1 cellular context compared by ENCODE assay signal in genomic region chr17:76501018-76501826, GRCh38.
TF ChIP-seq lines count a peak whose summit lies in the region.

Gene RHBDF2 (minus strand): TSS chr17:76501423. CDS start chr17:76481524, 19,899 bp downstream.

TF ChIP-seq in HepG2, 621 proteins besides CTCF, POLR2A, EP300 and RAD21 (continued from another document and continues in another):
- TF ChIP-seq ZBTB43 (CRISPR knock-in tag; conservative IDR thresholded peaks at IDR 0.05) (no peak; the same call in 1 of the 2 replicates), ZNF260 (CRISPR knock-in tag; IDR thresholded peaks at IDR 0.05; ENCODE audit: borderline replicate concordance, low read depth) (no peak), SSRP1 (CRISPR knock-in tag; IDR thresholded peaks at IDR 0.05) (0 out of 2 replicates have a peak, but pooled peaks have one; percentile 39), ZNF264 (CRISPR knock-in tag; IDR thresholded peaks at IDR 0.05) (no peak; the same call in 1 of the 2 replicates), RBFOX2 (IDR thresholded peaks at IDR 0.05; ENCODE audit: low read depth, low read length) (peak; percentile 98), ZNF10 (CRISPR knock-in tag; IDR thresholded peaks at IDR 0.05; ENCODE audit: borderline replicate concordance, low read depth) (no peak), ZNF629 (CRISPR knock-in tag; conservative IDR thresholded peaks at IDR 0.05) (no peak), ZNF235 (CRISPR knock-in tag; IDR thresholded peaks at IDR 0.05; ENCODE audit: borderline replicate concordance) (peak; percentile 75; the same call in 1 of the 2 replicates), ZXDC (CRISPR knock-in tag; IDR thresholded peaks at IDR 0.05) (no peak; the same call in 1 of the 2 replicates), ZNF83 (CRISPR knock-in tag; IDR thresholded peaks at IDR 0.05; ENCODE audit: borderline replicate concordance) (peak; percentile 73; the same call in 1 of the 2 replicates), ZNF430 (CRISPR knock-in tag; IDR thresholded peaks at IDR 0.05) (peak; percentile 76; the same call in 1 of the 2 replicates), ELF1 (CRISPR knock-in tag; IDR thresholded peaks at IDR 0.05) (peak; percentile 45; the same call in 1 of the 2 replicates), PITX1 (CRISPR knock-in tag; IDR thresholded peaks at IDR 0.05) (peak; percentile 26), KLF6 (CRISPR knock-in tag; IDR thresholded peaks at IDR 0.05) (peak; percentile 65; the same call in 1 of the 2 replicates), DNMT1 (CRISPR knock-in tag; IDR thresholded peaks at IDR 0.05) (0 out of 2 replicates have a peak, but pooled peaks have one; percentile 61), TSC22D2 (CRISPR knock-in tag; IDR thresholded peaks at IDR 0.05; ENCODE audit: borderline replicate concordance) (no peak; the same call in 1 of the 2 replicates), ZC3H13 (CRISPR knock-in tag; IDR thresholded peaks at IDR 0.05) (0 out of 2 replicates have a peak, but pooled peaks have one; percentile 50), CREB3 (CRISPR knock-in tag; IDR thresholded peaks at IDR 0.05) (peak; percentile 71; the same call in 1 of the 2 replicates), MEIS2 (CRISPR knock-in tag; IDR thresholded peaks at IDR 0.05) (no peak), ZNF772 (CRISPR knock-in tag; IDR thresholded peaks at IDR 0.05) (peak; percentile 54; the same call in 1 of the 2 replicates), IKZF4 (CRISPR knock-in tag; IDR thresholded peaks at IDR 0.05; ENCODE audit: borderline replicate concordance, low read depth, not compliant biosample characterization) (peak; percentile 92), ZNF33B (CRISPR knock-in tag; IDR thresholded peaks at IDR 0.05) (no peak), ZNF143 (CRISPR knock-in tag; IDR thresholded peaks at IDR 0.05) (no peak), ZNF614 (CRISPR knock-in tag; IDR thresholded peaks at IDR 0.05; ENCODE audit: borderline replicate concordance) (peak; percentile 50; the same call in 1 of the 2 replicates), CBFB (CRISPR knock-in tag; IDR thresholded peaks at IDR 0.05) (no peak), ZNF383 (CRISPR knock-in tag; IDR thresholded peaks at IDR 0.05; ENCODE audit: borderline replicate concordance) (no peak), KAT8 (CRISPR knock-in tag; IDR thresholded peaks at IDR 0.05) (peak; percentile 54; the same call in 1 of the 2 replicates), ZSCAN25 (CRISPR knock-in tag; IDR thresholded peaks at IDR 0.05) (peak; percentile 85), MYPOP (CRISPR knock-in tag; IDR thresholded peaks at IDR 0.05) (peak; percentile 71; the same call in 1 of the 2 replicates), TEAD2 (CRISPR knock-in tag; IDR thresholded peaks at IDR 0.05) (no peak; the same call in 1 of the 2 replicates), SP1 (IDR thresholded peaks at IDR 0.05) (no peak), SP1 (CRISPR knock-in tag; IDR thresholded peaks at IDR 0.05) (peak; percentile 61), PCBP1 (IDR thresholded peaks at IDR 0.05; ENCODE audit: borderline replicate concordance, low read depth, low read length) (no peak), XRCC5 (optimal IDR thresholded peaks at IDR 0.05; ENCODE audit: low read length) (peak; percentile 52), RFX3 (CRISPR knock-in tag; IDR thresholded peaks at IDR 0.05) (no peak), ZNF670 (CRISPR knock-in tag; IDR thresholded peaks at IDR 0.05; ENCODE audit: borderline replicate concordance) (peak; percentile 84; the same call in 1 of the 2 replicates)
- TF ChIP-seq, protein P1, sequence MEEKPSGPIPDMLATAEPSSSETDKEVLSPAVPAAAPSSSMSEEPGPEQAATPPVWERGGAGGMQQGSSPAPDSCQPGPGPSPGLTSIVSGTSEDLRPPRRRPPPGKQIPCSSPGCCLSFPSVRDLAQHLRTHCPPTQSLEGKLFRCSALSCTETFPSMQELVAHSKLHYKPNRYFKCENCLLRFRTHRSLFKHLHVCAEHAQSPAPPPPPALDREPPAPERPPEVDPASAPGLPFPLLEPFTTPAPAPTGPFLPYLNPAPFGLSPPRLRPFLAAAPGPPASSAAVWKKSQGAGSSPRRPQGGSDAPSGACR (CRISPR knock-in tag; IDR thresholded peaks at IDR 0.05), result no peak
- TF ChIP-seq, protein P2, sequence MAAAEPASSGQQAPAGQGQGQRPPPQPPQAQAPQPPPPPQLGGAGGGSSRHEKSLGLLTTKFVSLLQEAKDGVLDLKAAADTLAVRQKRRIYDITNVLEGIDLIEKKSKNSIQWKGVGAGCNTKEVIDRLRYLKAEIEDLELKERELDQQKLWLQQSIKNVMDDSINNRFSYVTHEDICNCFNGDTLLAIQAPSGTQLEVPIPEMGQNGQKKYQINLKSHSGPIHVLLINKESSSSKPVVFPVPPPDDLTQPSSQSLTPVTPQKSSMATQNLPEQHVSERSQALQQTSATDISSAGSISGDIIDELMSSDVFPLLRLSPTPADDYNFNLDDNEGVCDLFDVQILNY (CRISPR knock-in tag; conservative IDR thresholded peaks at IDR 0.05), result no peak; the same call in 1 of the 2 replicates
- TF ChIP-seq, protein P3, sequence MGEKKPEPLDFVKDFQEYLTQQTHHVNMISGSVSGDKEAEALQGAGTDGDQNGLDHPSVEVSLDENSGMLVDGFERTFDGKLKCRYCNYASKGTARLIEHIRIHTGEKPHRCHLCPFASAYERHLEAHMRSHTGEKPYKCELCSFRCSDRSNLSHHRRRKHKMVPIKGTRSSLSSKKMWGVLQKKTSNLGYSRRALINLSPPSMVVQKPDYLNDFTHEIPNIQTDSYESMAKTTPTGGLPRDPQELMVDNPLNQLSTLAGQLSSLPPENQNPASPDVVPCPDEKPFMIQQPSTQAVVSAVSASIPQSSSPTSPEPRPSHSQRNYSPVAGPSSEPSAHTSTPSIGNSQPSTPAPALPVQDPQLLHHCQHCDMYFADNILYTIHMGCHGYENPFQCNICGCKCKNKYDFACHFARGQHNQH (CRISPR knock-in tag; IDR thresholded peaks at IDR 0.05), result 0 out of 2 replicates have a peak, but pooled peaks have one; percentile 38
- TF ChIP-seq, protein P4, sequence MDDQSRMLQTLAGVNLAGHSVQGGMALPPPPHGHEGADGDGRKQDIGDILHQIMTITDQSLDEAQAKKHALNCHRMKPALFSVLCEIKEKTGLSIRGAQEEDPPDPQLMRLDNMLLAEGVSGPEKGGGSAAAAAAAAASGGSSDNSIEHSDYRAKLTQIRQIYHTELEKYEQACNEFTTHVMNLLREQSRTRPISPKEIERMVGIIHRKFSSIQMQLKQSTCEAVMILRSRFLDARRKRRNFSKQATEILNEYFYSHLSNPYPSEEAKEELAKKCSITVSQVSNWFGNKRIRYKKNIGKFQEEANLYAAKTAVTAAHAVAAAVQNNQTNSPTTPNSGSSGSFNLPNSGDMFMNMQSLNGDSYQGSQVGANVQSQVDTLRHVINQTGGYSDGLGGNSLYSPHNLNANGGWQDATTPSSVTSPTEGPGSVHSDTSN (CRISPR knock-in tag; IDR thresholded peaks at IDR 0.05; ENCODE audit: borderline replicate concordance), result no peak
- TF ChIP-seq, protein P5, sequence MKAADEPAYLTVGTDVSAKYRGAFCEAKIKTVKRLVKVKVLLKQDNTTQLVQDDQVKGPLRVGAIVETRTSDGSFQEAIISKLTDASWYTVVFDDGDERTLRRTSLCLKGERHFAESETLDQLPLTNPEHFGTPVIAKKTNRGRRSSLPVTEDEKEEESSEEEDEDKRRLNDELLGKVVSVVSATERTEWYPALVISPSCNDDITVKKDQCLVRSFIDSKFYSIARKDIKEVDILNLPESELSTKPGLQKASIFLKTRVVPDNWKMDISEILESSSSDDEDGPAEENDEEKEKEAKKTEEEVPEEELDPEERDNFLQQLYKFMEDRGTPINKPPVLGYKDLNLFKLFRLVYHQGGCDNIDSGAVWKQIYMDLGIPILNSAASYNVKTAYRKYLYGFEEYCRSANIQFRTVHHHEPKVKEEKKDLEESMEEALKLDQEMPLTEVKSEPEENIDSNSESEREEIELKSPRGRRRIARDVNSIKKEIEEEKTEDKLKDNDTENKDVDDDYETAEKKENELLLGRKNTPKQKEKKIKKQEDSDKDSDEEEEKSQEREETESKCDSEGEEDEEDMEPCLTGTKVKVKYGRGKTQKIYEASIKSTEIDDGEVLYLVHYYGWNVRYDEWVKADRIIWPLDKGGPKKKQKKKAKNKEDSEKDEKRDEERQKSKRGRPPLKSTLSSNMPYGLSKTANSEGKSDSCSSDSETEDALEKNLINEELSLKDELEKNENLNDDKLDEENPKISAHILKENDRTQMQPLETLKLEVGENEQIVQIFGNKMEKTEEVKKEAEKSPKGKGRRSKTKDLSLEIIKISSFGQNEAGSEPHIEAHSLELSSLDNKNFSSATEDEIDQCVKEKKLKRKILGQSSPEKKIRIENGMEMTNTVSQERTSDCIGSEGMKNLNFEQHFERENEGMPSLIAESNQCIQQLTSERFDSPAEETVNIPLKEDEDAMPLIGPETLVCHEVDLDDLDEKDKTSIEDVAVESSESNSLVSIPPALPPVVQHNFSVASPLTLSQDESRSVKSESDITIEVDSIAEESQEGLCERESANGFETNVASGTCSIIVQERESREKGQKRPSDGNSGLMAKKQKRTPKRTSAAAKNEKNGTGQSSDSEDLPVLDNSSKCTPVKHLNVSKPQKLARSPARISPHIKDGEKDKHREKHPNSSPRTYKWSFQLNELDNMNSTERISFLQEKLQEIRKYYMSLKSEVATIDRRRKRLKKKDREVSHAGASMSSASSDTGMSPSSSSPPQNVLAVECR (CRISPR knock-in tag; IDR thresholded peaks at IDR 0.05; ENCODE audit: borderline replicate concordance), result peak; percentile 85; the same call in 1 of the 2 replicates
- TF ChIP-seq, protein P6, sequence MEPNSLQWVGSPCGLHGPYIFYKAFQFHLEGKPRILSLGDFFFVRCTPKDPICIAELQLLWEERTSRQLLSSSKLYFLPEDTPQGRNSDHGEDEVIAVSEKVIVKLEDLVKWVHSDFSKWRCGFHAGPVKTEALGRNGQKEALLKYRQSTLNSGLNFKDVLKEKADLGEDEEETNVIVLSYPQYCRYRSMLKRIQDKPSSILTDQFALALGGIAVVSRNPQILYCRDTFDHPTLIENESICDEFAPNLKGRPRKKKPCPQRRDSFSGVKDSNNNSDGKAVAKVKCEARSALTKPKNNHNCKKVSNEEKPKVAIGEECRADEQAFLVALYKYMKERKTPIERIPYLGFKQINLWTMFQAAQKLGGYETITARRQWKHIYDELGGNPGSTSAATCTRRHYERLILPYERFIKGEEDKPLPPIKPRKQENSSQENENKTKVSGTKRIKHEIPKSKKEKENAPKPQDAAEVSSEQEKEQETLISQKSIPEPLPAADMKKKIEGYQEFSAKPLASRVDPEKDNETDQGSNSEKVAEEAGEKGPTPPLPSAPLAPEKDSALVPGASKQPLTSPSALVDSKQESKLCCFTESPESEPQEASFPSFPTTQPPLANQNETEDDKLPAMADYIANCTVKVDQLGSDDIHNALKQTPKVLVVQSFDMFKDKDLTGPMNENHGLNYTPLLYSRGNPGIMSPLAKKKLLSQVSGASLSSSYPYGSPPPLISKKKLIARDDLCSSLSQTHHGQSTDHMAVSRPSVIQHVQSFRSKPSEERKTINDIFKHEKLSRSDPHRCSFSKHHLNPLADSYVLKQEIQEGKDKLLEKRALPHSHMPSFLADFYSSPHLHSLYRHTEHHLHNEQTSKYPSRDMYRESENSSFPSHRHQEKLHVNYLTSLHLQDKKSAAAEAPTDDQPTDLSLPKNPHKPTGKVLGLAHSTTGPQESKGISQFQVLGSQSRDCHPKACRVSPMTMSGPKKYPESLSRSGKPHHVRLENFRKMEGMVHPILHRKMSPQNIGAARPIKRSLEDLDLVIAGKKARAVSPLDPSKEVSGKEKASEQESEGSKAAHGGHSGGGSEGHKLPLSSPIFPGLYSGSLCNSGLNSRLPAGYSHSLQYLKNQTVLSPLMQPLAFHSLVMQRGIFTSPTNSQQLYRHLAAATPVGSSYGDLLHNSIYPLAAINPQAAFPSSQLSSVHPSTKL (CRISPR knock-in tag; IDR thresholded peaks at IDR 0.05), result peak; percentile 19; the same call in 1 of the 2 replicates
